ENCODE assay signal across 1 cellular context in genomic region chr16:81838794-81839193, GRCh38.
TF ChIP-seq lines count a peak whose summit lies in the region.

No MANE protein-coding gene starts in this region.

TF ChIP-seq in GM12878, 131 proteins besides CTCF, POLR2A, EP300 and RAD21 (continued from another document and continues in another):
- TF ChIP-seq CEBPZ (IDR thresholded peaks at IDR 0.05; ENCODE audit: low read depth, low read length) (no peak), BMI1 (IDR thresholded peaks at IDR 0.05; ENCODE audit: borderline replicate concordance) (peak; percentile 17; the same call in 1 of the 2 replicates), STAT1 (conservative IDR thresholded peaks at IDR 0.05) (no peak), ATF3 (IDR thresholded peaks at IDR 0.05; ENCODE audit: borderline replicate concordance, extremely low read depth, low read depth, low read length) (no peak), SUPT20H (IDR thresholded peaks at IDR 0.05; ENCODE audit: borderline replicate concordance, control insufficient read depth, low read depth, low read length) (no peak), SIX5 (IDR thresholded peaks at IDR 0.05; ENCODE audit: low read depth, low read length, severe bottlenecking) (no peak), RELB (IDR thresholded peaks at IDR 0.05; ENCODE audit: low read depth) (peak; percentile 20; the same call in 1 of the 2 replicates), TCF12 (IDR thresholded peaks at IDR 0.05; ENCODE audit: low read depth, low read length) (0 out of 2 replicates have a peak, but pooled peaks have one; percentile 24), BCL11A (IDR thresholded peaks at IDR 0.05; ENCODE audit: low read depth, low read length) (peak; percentile 93), MEF2B (IDR thresholded peaks at IDR 0.05; ENCODE audit: partially characterized antibody, poor library complexity, severe bottlenecking) (peak; percentile 60), SPI1 (IDR thresholded peaks at IDR 0.05; ENCODE audit: borderline replicate concordance, insufficient read depth, low read depth, low read length) (peak; percentile 26; the same call in 1 of the 2 replicates), TCF3 (IDR thresholded peaks at IDR 0.05; ENCODE audit: borderline replicate concordance, insufficient read depth, low read depth, low read length) (no peak), RCOR1 (conservative IDR thresholded peaks at IDR 0.05; ENCODE audit: low read depth, low read length) (no peak), PRDM15 (CRISPR knock-in tag; IDR thresholded peaks at IDR 0.05) (no peak), YY1 (IDR thresholded peaks at IDR 0.05; ENCODE audit: low read depth, low read length) (0 out of 2 replicates have a peak, but pooled peaks have one; percentile 22), E2F8 (IDR thresholded peaks at IDR 0.05; ENCODE audit: low read depth, partially characterized antibody) (no peak), REST (IDR thresholded peaks at IDR 0.05; ENCODE audit: low read depth, low read length) (no peak), TAF1 (IDR thresholded peaks at IDR 0.05; ENCODE audit: borderline replicate concordance, low read depth, low read length) (no peak), BHLHE40 (IDR thresholded peaks at IDR 0.05; ENCODE audit: borderline replicate concordance in 1 of 2, low read depth in 2 of 2, low read length in 1 of 2) (peak; percentile 91 to 94), RAD51 (IDR thresholded peaks at IDR 0.05) (0 out of 2 replicates have a peak, but pooled peaks have one; percentile 15), CHD1 (IDR thresholded peaks at IDR 0.05; ENCODE audit: low read depth, low read length) (no peak), KLF5 (IDR thresholded peaks at IDR 0.05; ENCODE audit: partially characterized antibody) (no peak), NFYA (IDR thresholded peaks at IDR 0.05; ENCODE audit: borderline replicate concordance, low read depth, low read length) (no peak), SKIL (IDR thresholded peaks at IDR 0.05; ENCODE audit: low read depth, poor library complexity, severe bottlenecking) (peak; percentile 73), TBL1XR1 (IDR thresholded peaks at IDR 0.05; ENCODE audit: low read depth, low read length) (no peak), ATF2 (IDR thresholded peaks at IDR 0.05; ENCODE audit: low read length) (peak; percentile 71), BCL3 (IDR thresholded peaks at IDR 0.05; ENCODE audit: borderline replicate concordance, insufficient read depth, low read depth, low read length, poor library complexity, severe bottlenecking) (peak; percentile 34), SREBF2 (IDR thresholded peaks at IDR 0.05; ENCODE audit: low read length) (no peak), EED (IDR thresholded peaks at IDR 0.05; ENCODE audit: low read depth) (peak; percentile 59; the same call in 1 of the 2 replicates), ATF7 (IDR thresholded peaks at IDR 0.05; ENCODE audit: low read depth) (peak; percentile 63; the same call in 1 of the 2 replicates), ZSCAN29 (IDR thresholded peaks at IDR 0.05) (no peak), JUNB (IDR thresholded peaks at IDR 0.05) (peak; percentile 91), ZNF384 (IDR thresholded peaks at IDR 0.05; ENCODE audit: borderline replicate concordance, low read depth, low read length) (no peak), BACH1 (IDR thresholded peaks at IDR 0.05; ENCODE audit: borderline replicate concordance) (no peak; the same call in 1 of the 2 replicates), ZBED1 (IDR thresholded peaks at IDR 0.05; ENCODE audit: borderline replicate concordance) (0 out of 2 replicates have a peak, but pooled peaks have one; percentile 62)
